8 cellular contexts compared by ENCODE assay signal in genomic region chr10:95561200-95562177, GRCh38. TPM values are rescaled to one million over a fixed set of nuclear protein-coding genes. Genes with fewer than 3 reads are reported as not detected.
DNase-seq lines count a peak whose midpoint lies in the region; FAIRE-seq and TF ChIP-seq lines count a peak whose summit lies in the region.

Gene SORBS1 (minus strand): TSS chr10:95561371. CDS start chr10:95441135, 120,236 bp downstream.

- DNase-seq in GF-D8 (lab: John Stamatoyannopoulos, UW): peak; percentile 70
- DNase-seq in HFF-Myc (ENCODE audit: extremely low read depth, low read depth): peak; percentile 72
- peak; percentile 93 for DNase-seq in MV-4-11 (lab: John Stamatoyannopoulos, UW)
- peak; percentile 94 to 95 for DNase-seq in SJSA1 (ENCODE audit: low read depth in 1 of 2, low spot score in 2 of 2)
- peak; percentile 88 for DNase-seq in activated naive CD4-positive, alpha-beta T cell treated with anti-CD3 and anti-CD28 coated beads for 36 hours
- DNase-seq in frontal cortex (ENCODE audit: low spot score in 2 of 2): peak; percentile 99
- DNase-seq in neuronal stem cell (ENCODE audit: low spot score): peak; percentile 95
- DNase-seq in stromal cell of bone marrow (ENCODE audit: low read depth): peak; percentile 92

- H3K4me1 ChIP-seq in SJSA1 (replicated peaks): peaks cover 8% of the 10 kb centered on the region
- H3K4me1 ChIP-seq in neuronal stem cell (ENCODE audit: control insufficient read depth in 2 of 2, insufficient read depth in 1 of 2, low read depth in 1 of 2, low read length in 2 of 2): peaks cover 11 to 17% of the 10 kb centered on the region in 2 donors

- H3K14ac ChIP-seq in neuronal stem cell (ENCODE audit: low read length): no peak within 1 kb of the TSS

- H3K27me3 Mint-ChIP-seq in activated naive CD4-positive, alpha-beta T cell treated with anti-CD3 and anti-CD28 coated beads for 36 hours (ENCODE audit: low read depth): peaks cover 14% of the 10 kb centered on the region

- H3K4me2 ChIP-seq in neuronal stem cell (ENCODE audit: insufficient read depth, low read length, poor library complexity, severe bottlenecking): peak within 1 kb of the TSS; percentile 98

- no peak within 1 kb of the TSS for H3K27ac Mint-ChIP-seq in activated naive CD4-positive, alpha-beta T cell treated with anti-CD3 and anti-CD28 coated beads for 36 hours

- no peak within 1 kb of the TSS for H3K27ac ChIP-seq in SJSA1
- H3K27ac ChIP-seq in neuronal stem cell (replicated peaks; ENCODE audit: low read length): no peak within 1 kb of the TSS

- no peaks in the 10 kb centered on the region for H3K9me3 Mint-ChIP-seq in activated naive CD4-positive, alpha-beta T cell treated with anti-CD3 and anti-CD28 coated beads for 36 hours

- H2BK120ac ChIP-seq in neuronal stem cell (ENCODE audit: low read depth, low read length): no peak within 1 kb of the TSS

- H3K4me3 ChIP-seq in HFF-Myc (replicated peaks; ENCODE audit: low read depth, low read length) (peak within 1 kb of the TSS; percentile 62), SJSA1 (peak within 1 kb of the TSS; percentile 50), neuronal stem cell (ENCODE audit: low read length in 2 of 2) (peak within 1 kb of the TSS; percentile 81 to 89)

- WGBS in neuronal stem cell (ENCODE audit: extremely low coverage in 2 of 2, insufficient read length in 2 of 2, insufficient replicate concordance in 1 of 2), 2 donors: no CpG with 5 or more reads among the region's 84 CpGs

- H3K27me3 ChIP-seq in SJSA1 (replicated peaks) (0 out of 2 replicates have a peak, but pooled peaks cover 2% of the 10 kb centered on the region), neuronal stem cell (ENCODE audit: control insufficient read depth in 3 of 3, insufficient read depth in 3 of 3, low read depth in 1 of 3, low read length in 3 of 3) (peaks cover 0 to 26% (median 3%) of the 10 kb centered on the region in 3 experiments)

- CTCF ChIA-PET in activated naive CD4-positive, alpha-beta T cell treated with anti-CD3 and anti-CD28 coated beads for 36 hours (lab: Charles Lee): no interaction called here

- H4K91ac ChIP-seq in neuronal stem cell (ENCODE audit: low read depth, low read length, poor library complexity): no peak within 1 kb of the TSS

- H3K23ac ChIP-seq in neuronal stem cell (ENCODE audit: low read depth, low read length, poor library complexity): peak within 1 kb of the TSS; percentile 49

- peaks cover 9% of the 10 kb centered on the region for H3K4me1 Mint-ChIP-seq in activated naive CD4-positive, alpha-beta T cell treated with anti-CD3 and anti-CD28 coated beads for 36 hours (ENCODE audit: low read depth)

- H3K9ac ChIP-seq in neuronal stem cell (ENCODE audit: low read depth, low read length, poor library complexity): peak within 1 kb of the TSS; percentile 70

- peak within 1 kb of the TSS; percentile 47 for H2BK5ac ChIP-seq in neuronal stem cell (ENCODE audit: low read length)

- no peak within 1 kb of the TSS for H2BK12ac ChIP-seq in neuronal stem cell (ENCODE audit: low read length)

- no peak within 1 kb of the TSS for H2BK15ac ChIP-seq in neuronal stem cell (ENCODE audit: low read length)

- no peak within 1 kb of the TSS for H3K4ac ChIP-seq in neuronal stem cell (ENCODE audit: low read length)

- intact Hi-C loops in activated naive CD4-positive, alpha-beta T cell treated with anti-CD3 and anti-CD28 coated beads for 36 hours (cut with micrococcal nuclease): loop anchor here (1.0 kb wide), 2 partner anchors 95 to 133 kb away; partner anchors contain the start of gene ALDH18A1

- peak within 1 kb of the TSS; percentile 92 for H3K4me3 Mint-ChIP-seq in activated naive CD4-positive, alpha-beta T cell treated with anti-CD3 and anti-CD28 coated beads for 36 hours

- H3K18ac ChIP-seq in neuronal stem cell (ENCODE audit: low read length): peak within 1 kb of the TSS; percentile 91

- TF ChIP-seq CTCF in HFF-Myc (IDR thresholded peaks at IDR 0.05; ENCODE audit: low read depth, low read length, missing control alignments): no peak

- H2AFZ ChIP-seq in neuronal stem cell (ENCODE audit: low read length): peak within 1 kb of the TSS; percentile 96

- H2AK5ac ChIP-seq in neuronal stem cell (ENCODE audit: low read depth, low read length): no peak within 1 kb of the TSS

- FAIRE-seq in frontal cortex (lab: Jason Lieb, UNC): no peak

- H4K8ac ChIP-seq in neuronal stem cell (ENCODE audit: low read depth, low read length): no peak within 1 kb of the TSS

- H3K9me3 ChIP-seq in SJSA1 (replicated peaks) (no peaks in the 10 kb centered on the region), neuronal stem cell (replicated peaks in 1 of 2; ENCODE audit: control insufficient read depth in 2 of 2, insufficient read depth in 1 of 2, low read depth in 1 of 2, low read length in 2 of 2) (no peaks in the 10 kb centered on the region)

- H3K36me3 Mint-ChIP-seq in activated naive CD4-positive, alpha-beta T cell treated with anti-CD3 and anti-CD28 coated beads for 36 hours (ENCODE audit: low read depth): no peaks in the 10 kb centered on the region

- no peaks in the 10 kb centered on the region for H3K79me1 ChIP-seq in neuronal stem cell (ENCODE audit: low read depth, low read length)

- H3K36me3 ChIP-seq in SJSA1: no peaks in the 10 kb centered on the region
- H3K36me3 ChIP-seq in neuronal stem cell (replicated peaks in 1 of 2; ENCODE audit: control insufficient read depth in 2 of 2, insufficient read depth in 2 of 2, low read length in 2 of 2): no peaks in the 10 kb centered on the region

RNA-seq across cellular contexts. Expression of gene SORBS1, which starts in this region (rescaled TPM):
- total RNA-seq in SJSA1 (2014; rRNA removed; shearing (Covaris generic)): 1.1 and 2.9 TPM in 2 replicates
- under 1 TPM; 0.77 to 0.93 TPM for total RNA-seq in activated naive CD4-positive, alpha-beta T cell treated with anti-CD3 and anti-CD28 coated beads for 36 hours
- total RNA-seq in frontal cortex: 90.5 TPM
- 10.1 TPM for polyA plus RNA-seq in neuronal stem cell (2013, experiment 1 of 2)
- polyA plus RNA-seq in neuronal stem cell (2013, experiment 2 of 2): 9.4 TPM

Comparison
In these comparisons a context has a peak if more than half of its experiments do, and no peak if none do; other contexts are left out.
1. RNA of gene SORBS1 (total RNA-seq): 90.5 TPM in frontal cortex (single experiment); 1.1 to 2.9 TPM in SJSA1 and 0.77 to 0.93 TPM in activated naive CD4-positive, alpha-beta T cell treated with anti-CD3 and anti-CD28 coated beads for 36 hours; every median in the first group is over 10 times any median in the second.
2. Peak in DNase-seq in activated naive CD4-positive, alpha-beta T cell treated with anti-CD3 and anti-CD28 coated beads for 36 hours; RNA of the gene not detected or under 1 TPM.
3. Peak in every context shown above with its lines, with median percentiles within 50 percentile points of each other: DNase-seq and H3K4me3 ChIP-seq.